Comparison of ENCODE assay signal across 17 cellular contexts in genomic region chr7:6442114-6442513, GRCh38. TPM values are rescaled to one million over a fixed set of nuclear protein-coding genes. Genes with fewer than 3 reads are reported as not detected.
DNase-seq lines count a peak whose midpoint lies in the region; ATAC-seq, FAIRE-seq and TF ChIP-seq lines count a peak whose summit lies in the region.
"Had no signal": no experiment of that assay in that cellular context is flagged by ENCODE, and none has a peak within 500 bp of the region (broad histone marks: within the 10 kb centered on the region; RNA-seq: fewer than 3 reads in every experiment).

No MANE protein-coding gene starts in this region.

- H2BK120ac ChIP-seq in IMR-90 (ENCODE audit: low read depth, low read length) = peak overlapping the region; percentile 92

- BruUV-seq in IMR-90 (replicated peaks; lab: Mats Ljungman, UMichigan) = no TSS peak

- no peak for TF ChIP-seq CTCF in IMR-90 (conservative IDR thresholded peaks at IDR 0.05; ENCODE audit: low read depth, low read length)
- TF ChIP-seq CTCF in D721Med (IDR thresholded peaks at IDR 0.05; ENCODE audit: insufficient read depth, missing control alignments) = no peak

- no peak overlapping the region for H2AK9ac ChIP-seq in IMR-90 (replicated peaks; ENCODE audit: low read depth, low read length, poor library complexity)

- H4K91ac ChIP-seq in IMR-90 (ENCODE audit: insufficient read depth, low read depth, low read length) = peak overlapping the region; percentile 80

- peak overlapping the region; percentile 83 for H2BK20ac ChIP-seq in IMR-90 (ENCODE audit: low read depth, low read length)

- TF ChIP-seq POLR2A in IMR-90 (IDR thresholded peaks at IDR 0.05; ENCODE audit: low read depth, low read length) = no peak

- POLR2A ChIA-PET in IMR-90 (lab: Charles Lee; ENCODE audit: unreplicated experiment) = no interaction called here
- POLR2A ChIA-PET in activated CD8-positive, alpha-beta T cell treated with anti-CD3 and anti-CD28 coated beads, Interleukin-2, amount 10 ng/mL, durations not matched to agents 7 days and 5 days (lab: Charles Lee) = no interaction called here

- H3K14ac ChIP-seq in IMR-90 (replicated peaks; ENCODE audit: low read depth, low read length) = peak overlapping the region; percentile 87

- peak overlapping the region; percentile 15; the same call in 1 of the 2 replicates for H3K4me2 ChIP-seq in IMR-90 (ENCODE audit: low read depth, low read length)

- DNase-seq in IMR-90 (peak; percentile 80), fibroblast of peridontal ligament (ENCODE audit: extremely low read depth) (peak; percentile 29), D721Med (ENCODE audit: insufficient read length, low spot score) (no peak)
- DNase-seq in activated CD8-positive, alpha-beta T cell treated with anti-CD3 and anti-CD28 coated beads, Interleukin-2, amount 10 ng/mL, durations not matched to agents 7 days and 5 days = no peak
- peak; percentile 37 for DNase-seq in stimulated activated CD8-positive, alpha-beta memory T cell treated with anti-CD3 and anti-CD28 coated beads, Interleukin-4, amount 100 ng/mL, for 48 hours
- DNase-seq: activated CD4-positive, alpha-beta T cell treated with anti-CD3 and anti-CD28 coated beads for 48 hours; activated naive CD4-positive, alpha-beta T cell treated with Interleukin-2 at 50 U/mL for 16 hours; COR-L47; cortex of kidney; NCI-H2171 treated with DMSO at 0.1 percent for 48 hours; SW 1271 had no signal

- WGBS in IMR-90 (ENCODE audit: extremely low coverage in 2 of 2, insufficient read length in 1 of 2), 2 experiments = no CpG with 5 or more reads among the region's 10 CpGs

- H2BK5ac ChIP-seq in IMR-90 (ENCODE audit: low read depth, low read length, poor library complexity, severe bottlenecking) = peak overlapping the region; percentile 61

- TF ChIP-seq RAD21 in IMR-90 (IDR thresholded peaks at IDR 0.05; ENCODE audit: low read length) = no peak

- peaks cover 25% of the 10 kb centered on the region for H4K20me1 ChIP-seq in IMR-90 (ENCODE audit: insufficient read depth, low read length)

- H3K27ac Mint-ChIP-seq in activated CD8-positive, alpha-beta T cell treated with anti-CD3 and anti-CD28 coated beads, Interleukin-2, amount 10 ng/mL, durations not matched to agents 7 days and 5 days = peak overlapping the region; percentile 44

- H3K27me3 Mint-ChIP-seq in activated CD8-positive, alpha-beta T cell treated with anti-CD3 and anti-CD28 coated beads, Interleukin-2, amount 10 ng/mL, durations not matched to agents 7 days and 5 days (ENCODE audit: low read depth) = no peaks in the 10 kb centered on the region

- peak overlapping the region; percentile 90 for H3K4ac ChIP-seq in IMR-90 (ENCODE audit: low read depth, low read length)

- peak overlapping the region; percentile 96; the same call in 2 of the 3 replicates for H2BK15ac ChIP-seq in IMR-90 (ENCODE audit: low read depth, low read length)

- peak overlapping the region; percentile 96 for H2AK5ac ChIP-seq in IMR-90 (ENCODE audit: low read depth, low read length)

- no peak overlapping the region for H3K4me3 Mint-ChIP-seq in activated CD8-positive, alpha-beta T cell treated with anti-CD3 and anti-CD28 coated beads, Interleukin-2, amount 10 ng/mL, durations not matched to agents 7 days and 5 days

- H3K18ac ChIP-seq in IMR-90 (ENCODE audit: low read depth, low read length) = peak overlapping the region; percentile 43; the same call in 1 of the 2 replicates

- no peaks in the 10 kb centered on the region for H3K9me3 ChIP-seq in IMR-90 (ENCODE audit: control insufficient read depth, insufficient read depth, low read length)
- H3K9me3 ChIP-seq: thoracic aorta had no signal

- peak overlapping the region; percentile 39 to 90; a peak in 3 of 4 replicates for H4K8ac ChIP-seq in IMR-90 (ENCODE audit: low read depth in 2 of 2, low read length in 2 of 2)

- H4K5ac ChIP-seq in IMR-90 (ENCODE audit: low read depth, low read length) = peak overlapping the region; percentile 9; the same call in 1 of the 2 replicates

- ATAC-seq in IMR-90 (ENCODE audit: low read depth) (no peak), GM18502 (IDR thresholded peaks at IDR 0.05; ENCODE audit: poor library complexity, unreplicated experiment) (no peak), GM21825 (IDR thresholded peaks at IDR 0.05; ENCODE audit: unreplicated experiment) (no peak)
- peak; percentile 22 for ATAC-seq in activated CD8-positive, alpha-beta T cell treated with anti-CD3 and anti-CD28 coated beads, Interleukin-2, amount 10 ng/mL, durations not matched to agents 7 days and 5 days
- ATAC-seq: sciatic nerve had no signal

- no peak for FAIRE-seq in D721Med (lab: Jason Lieb, UNC)
- FAIRE-seq: frontal cortex, islet of Langerhans had no signal

- no peaks in the 10 kb centered on the region for H3K27me3 ChIP-seq in IMR-90 (ENCODE audit: control insufficient read depth, insufficient read depth, low read length)

- no peak overlapping the region for H3K56ac ChIP-seq in IMR-90 (ENCODE audit: extremely low read depth, insufficient read depth, low read length)

- H3K79me1 ChIP-seq in IMR-90 (ENCODE audit: low read depth in 1 of 2, low read length in 2 of 2) = peaks cover 26 to 74% of the 10 kb centered on the region in 2 experiments

- intact Hi-C loops in IMR-90 (cut with micrococcal nuclease) = no loop called here

- H2AFZ ChIP-seq in IMR-90 (replicated peaks; ENCODE audit: low read length, poor library complexity) = no peak overlapping the region

- in situ Hi-C loops in IMR-90 (cut with MboI; ENCODE audit: low sequenced_read_pairs) = no loop called here

- no peak overlapping the region for H3K4me3 ChIP-seq in IMR-90 (ENCODE audit: insufficient read depth, low read depth, low read length)
- H3K4me3 ChIP-seq: thoracic aorta had no signal

- H3K9me1 ChIP-seq in IMR-90 (ENCODE audit: insufficient read depth, low read length) = peaks cover 29% of the 10 kb centered on the region

- no peaks in the 10 kb centered on the region for H3K9me3 Mint-ChIP-seq in activated CD8-positive, alpha-beta T cell treated with anti-CD3 and anti-CD28 coated beads, Interleukin-2, amount 10 ng/mL, durations not matched to agents 7 days and 5 days (ENCODE audit: insufficient read depth)

- H3K36me3 Mint-ChIP-seq in activated CD8-positive, alpha-beta T cell treated with anti-CD3 and anti-CD28 coated beads, Interleukin-2, amount 10 ng/mL, durations not matched to agents 7 days and 5 days (ENCODE audit: low read depth) = peaks cover 59% of the 10 kb centered on the region

- CTCF ChIA-PET in IMR-90 (lab: Yijun Ruan, JAX) = no interaction called here
- CTCF ChIA-PET in activated CD8-positive, alpha-beta T cell treated with anti-CD3 and anti-CD28 coated beads, Interleukin-2, amount 10 ng/mL, durations not matched to agents 7 days and 5 days (lab: Charles Lee) = no interaction called here

- dilution Hi-C loops in IMR-90 (cut with HindIII; ENCODE audit: low sequenced_read_pairs, unreplicated experiment) = no loop called here

- H3K4me1 ChIP-seq in IMR-90 (ENCODE audit: control insufficient read depth, insufficient read depth, low read length) = peaks cover 21% of the 10 kb centered on the region

- H3K36me3 ChIP-seq in IMR-90 (ENCODE audit: control insufficient read depth, insufficient read depth, low read length) = peaks cover 17% of the 10 kb centered on the region
- H3K36me3 ChIP-seq: thoracic aorta had no signal

- H3K27ac ChIP-seq in IMR-90 (ENCODE audit: insufficient read depth, low read length) = peak overlapping the region; percentile 68
- H3K27ac ChIP-seq: thoracic aorta had no signal

- no peak overlapping the region for H3K9ac ChIP-seq in IMR-90 (ENCODE audit: low read depth, low read length)

- peak overlapping the region; percentile 95; the same call in 1 of the 2 replicates for H3K23ac ChIP-seq in IMR-90 (ENCODE audit: low read depth, low read length)

- H3K4me1 Mint-ChIP-seq in activated CD8-positive, alpha-beta T cell treated with anti-CD3 and anti-CD28 coated beads, Interleukin-2, amount 10 ng/mL, durations not matched to agents 7 days and 5 days (ENCODE audit: low read depth) = peaks cover 65% of the 10 kb centered on the region

TF ChIP-seq in IMR-90, 13 proteins besides CTCF, POLR2A, EP300 and RAD21 (continues in another document):
- TF ChIP-seq NFE2L2 (IDR thresholded peaks at IDR 0.05; ENCODE audit: low read depth, low read length) (no peak), ELK1 (IDR thresholded peaks at IDR 0.05; ENCODE audit: borderline replicate concordance, low read depth, low read length) (no peak), RFX5 (IDR thresholded peaks at IDR 0.05; ENCODE audit: low read depth, low read length) (no peak), BHLHE40 (IDR thresholded peaks at IDR 0.05; ENCODE audit: low read depth, low read length) (no peak), SMC3 (IDR thresholded peaks at IDR 0.05; ENCODE audit: low read depth, low read length) (no peak), CEBPB (IDR thresholded peaks at IDR 0.05; ENCODE audit: low read depth, low read length) (peak; percentile 83), MAZ (IDR thresholded peaks at IDR 0.05; ENCODE audit: borderline replicate concordance, low read depth, low read length) (no peak), RCOR1 (IDR thresholded peaks at IDR 0.05; ENCODE audit: insufficient replicate concordance, low read length) (no peak), CHD1 (IDR thresholded peaks at IDR 0.05; ENCODE audit: low read depth, low read length) (no peak)

RNA-seq across cellular contexts. Expression of gene DAGLB, which starts 5.6 kb away (rescaled TPM):
- 33.5 and 35.3 TPM in 2 replicates for total RNA-seq in IMR-90 (2012; rRNA removed)
- polyA plus RNA-seq in IMR-90 (2012; rRNA removed) = 23.4 and 24.5 TPM in 2 replicates
- polyA plus RNA-seq in IMR-90 (2012; cell fraction: cytosol; rRNA removed) = 21.9 and 41.7 TPM in 2 replicates
- 92.9 and 94.9 TPM in 2 replicates for polyA plus RNA-seq in IMR-90 (2012; cell fraction: nucleus; rRNA removed; ENCODE audit: low replicate concordance)
- 10 to 100 TPM; 25.1 to 28.5 TPM for total RNA-seq in activated CD8-positive, alpha-beta T cell treated with anti-CD3 and anti-CD28 coated beads, Interleukin-2, amount 10 ng/mL, durations not matched to agents 7 days and 5 days

RNA-seq across cellular contexts. Expression of gene KDELR2, which starts 41.8 kb away (rescaled TPM):
- 162 and 259 TPM in 2 replicates for total RNA-seq in IMR-90 (2012; rRNA removed)
- 226 and 237 TPM in 2 replicates for polyA plus RNA-seq in IMR-90 (2012; rRNA removed)
- 118 and 149 TPM in 2 replicates for polyA plus RNA-seq in IMR-90 (2012; cell fraction: cytosol; rRNA removed)
- 74.5 and 135 TPM in 2 replicates for polyA plus RNA-seq in IMR-90 (2012; cell fraction: nucleus; rRNA removed; ENCODE audit: low replicate concordance)
- total RNA-seq in activated CD8-positive, alpha-beta T cell treated with anti-CD3 and anti-CD28 coated beads, Interleukin-2, amount 10 ng/mL, durations not matched to agents 7 days and 5 days = 10 to 100 TPM; 60.3 to 61.9 TPM

Comparison
In these comparisons a context has a peak if more than half of its experiments do, and no peak if none do; other contexts are left out.
1. DNase-seq: peak in IMR-90 (single experiment), fibroblast of peridontal ligament (single experiment) and stimulated activated CD8-positive, alpha-beta memory T cell treated with anti-CD3 and anti-CD28 coated beads, Interleukin-4, amount 100 ng/mL, for 48 hours (single experiment); none in activated CD8-positive, alpha-beta T cell treated with anti-CD3 and anti-CD28 coated beads, Interleukin-2, amount 10 ng/mL, durations not matched to agents 7 days and 5 days (single experiment) and D721Med (single experiment).